26 cellular contexts compared by ENCODE assay signal in genomic region chr1:165888552-165888920, GRCh38.
DNase-seq lines count a peak whose midpoint lies in the region; ATAC-seq, FAIRE-seq and TF ChIP-seq lines count a peak whose summit lies in the region.
"Had no signal": no experiment of that assay in that cellular context is flagged by ENCODE, and none has a peak within 500 bp of the region (broad histone marks: within the 10 kb centered on the region; RNA-seq: fewer than 3 reads in every experiment).

No MANE protein-coding gene starts in this region.

- POLR2A ChIA-PET in MCF 10A (lab: Yijun Ruan, JAX) (interaction anchor here (1.0 to 1.3 kb wide), 2 partner anchors 11 to 16 kb away, joined by 4 read pairs; no protein-coding TSS in a partner anchor), K562 (lab: Yijun Ruan, JAX) (no interaction called here)

- TF ChIP-seq POLR2A in K562 (conservative IDR thresholded peaks at IDR 0.05): no peak

- no peaks in the 10 kb centered on the region for H3K9me3 Mint-ChIP-seq in MCF 10A (ENCODE audit: unreplicated experiment)
- peaks cover 10% of the 10 kb centered on the region for H3K9me3 Mint-ChIP-seq in nephron progenitor cell
- H3K9me3 Mint-ChIP-seq: CD8-positive, alpha-beta memory T cell had no signal

- dilution Hi-C loops in mammary epithelial cell (cut with HindIII; ENCODE audit: low sequenced_read_pairs): no loop called here

- no peak for FAIRE-seq in K562 (lab: Jason Lieb, UNC)
- FAIRE-seq: H1 had no signal

- H3K4me3 ChIP-seq in mammary epithelial cell (replicated peaks in 1 of 3; ENCODE audit: insufficient read depth in 1 of 3, low read depth in 2 of 3, low read length in 3 of 3) (no peak overlapping the region), K562 (no peak overlapping the region), left lung (no peak overlapping the region)
- H3K4me3 ChIP-seq: SJCRH30 had no signal

- H3K4me1 ChIP-seq in mammary epithelial cell (ENCODE audit: insufficient read depth, low read length) (peaks cover 20% of the 10 kb centered on the region), K562 (replicated peaks in 1 of 2; ENCODE audit: control insufficient read depth in 2 of 2, insufficient read depth in 2 of 2, low read length in 2 of 2) (no peaks in the 10 kb centered on the region; a peak in 1 of 5 replicates), left lung (peaks cover 0 to 15% of the 10 kb centered on the region in 2 donors)

- no peak overlapping the region for H3K4me3 Mint-ChIP-seq in MCF 10A (ENCODE audit: unreplicated experiment)
- H3K4me3 Mint-ChIP-seq in nephron progenitor cell: no peak overlapping the region
- H3K4me3 Mint-ChIP-seq: CD8-positive, alpha-beta memory T cell had no signal

- TF ChIP-seq EP300 in K562 (IDR thresholded peaks at IDR 0.05; ENCODE audit: low read length): no peak

- peak overlapping the region; percentile 64 for H3K27ac Mint-ChIP-seq in MCF 10A (ENCODE audit: low read depth, unreplicated experiment)
- peak overlapping the region; percentile 44 for H3K27ac Mint-ChIP-seq in nephron progenitor cell

- ATAC-seq in K562 (no peak), left lung (no peak), HG02852 (IDR thresholded peaks at IDR 0.05; ENCODE audit: unreplicated experiment) (no peak)
- ATAC-seq: HCT116, Panc1 had no signal

- H3K4me1 Mint-ChIP-seq in MCF 10A (ENCODE audit: insufficient read depth, unreplicated experiment) (peaks cover 62% of the 10 kb centered on the region), nephron progenitor cell (peaks cover 25% of the 10 kb centered on the region)

- BruUV-seq in MCF 10A (replicated peaks; lab: Mats Ljungman, UMichigan) (no TSS peak), mammary epithelial cell (replicated peaks; lab: Mats Ljungman, UMichigan) (no TSS peak), K562 (replicated peaks; lab: Mats Ljungman, UMichigan) (no TSS peak)

- no peak for TF ChIP-seq RAD21 in K562 (CRISPR knock-in tag; conservative IDR thresholded peaks at IDR 0.05 in 1 of 2, IDR thresholded peaks at IDR 0.05 in 1 of 2)

- H3K36me3 ChIP-seq in mammary epithelial cell (ENCODE audit: insufficient read depth, low read length) (peaks cover 14% of the 10 kb centered on the region), K562 (ENCODE audit: control insufficient read depth, insufficient read depth, low read length) (peaks cover 40% of the 10 kb centered on the region), left lung (peaks cover 0 to 28% of the 10 kb centered on the region in 2 donors)

- no peak overlapping the region for H3K9ac ChIP-seq in mammary epithelial cell (ENCODE audit: insufficient read depth, low read length)
- no peak overlapping the region for H3K9ac ChIP-seq in K562 (ENCODE audit: insufficient read depth in 1 of 2, low read depth in 2 of 2, low read length in 2 of 2)

- H4K20me1 ChIP-seq in mammary epithelial cell (ENCODE audit: insufficient read depth, low read length): peaks cover 2% of the 10 kb centered on the region
- peaks cover 31% of the 10 kb centered on the region; the same call in 1 of the 2 replicates for H4K20me1 ChIP-seq in K562 (replicated peaks; ENCODE audit: control insufficient read depth, insufficient read depth, low read length)

- H3K27me3 Mint-ChIP-seq in MCF 10A (ENCODE audit: insufficient read depth, unreplicated experiment) (no peaks in the 10 kb centered on the region), nephron progenitor cell (ENCODE audit: low read depth, poor library complexity) (no peaks in the 10 kb centered on the region)

- WGBS in mammary epithelial cell (ENCODE audit: low coverage, missing lambda C conversion rate): 100% methylated on average over 4 of the region's 4 CpGs
- WGBS in K562 (ENCODE audit: insufficient coverage, low coverage, missing lambda C conversion rate): 88% methylated on average over 3 of the region's 4 CpGs

- TF ChIP-seq CTCF in MCF 10A (IDR thresholded peaks at IDR 0.05; ENCODE audit: unreplicated experiment) (no peak), mammary epithelial cell (conservative IDR thresholded peaks at IDR 0.05 in 1 of 2, IDR thresholded peaks at IDR 0.05 in 1 of 2; ENCODE audit: extremely low read depth in 1 of 2, insufficient read depth in 1 of 2, low read depth in 1 of 2, low read length in 2 of 2) (no peak), K562 (IDR thresholded peaks at IDR 0.05 in 2 of 3, conservative IDR thresholded peaks at IDR 0.05 in 1 of 3; ENCODE audit: insufficient read depth in 2 of 3, low read depth in 1 of 3, low read length in 3 of 3) (no peak), nephron progenitor cell (IDR thresholded peaks at IDR 0.05) (no peak), left lung (IDR thresholded peaks at IDR 0.05) (no peak)

- H3K9me3 ChIP-seq in mammary epithelial cell (replicated peaks; ENCODE audit: insufficient read depth, low read length) (no peaks in the 10 kb centered on the region), K562 (replicated peaks; ENCODE audit: control insufficient read depth, insufficient read depth, low read depth, low read length) (no peaks in the 10 kb centered on the region), left lung (no peaks in the 10 kb centered on the region)
- H3K9me3 ChIP-seq: SJCRH30 had no signal

- H3K36me3 Mint-ChIP-seq in MCF 10A (ENCODE audit: insufficient read depth, unreplicated experiment) (peaks cover 24% of the 10 kb centered on the region), nephron progenitor cell (ENCODE audit: low read depth) (peaks cover 45% of the 10 kb centered on the region)

- in situ Hi-C loops in mammary epithelial cell (cut with MboI; ENCODE audit: low sequenced_read_pairs in 2 of 2) (no loop called here), K562 (cut with MboI) (no loop called here)

- DNase-seq in MCF 10A (ENCODE audit: unreplicated experiment) (no peak), mammary epithelial cell (no peak), K562 (ENCODE audit: extremely low read depth in 1 of 4, low spot score in 3 of 4) (no peak), nephron progenitor cell (no peak), left lung (no peak), DMS114 treated with DMSO at 0.1 percent for 48 hours (lab: John Stamatoyannopoulos, UW; ENCODE audit: unreplicated experiment) (no peak)
- DNase-seq in activated CD4-positive, alpha-beta T cell treated with anti-CD3 and anti-CD28 coated beads for 48 hours: no peak
- DNase-seq: AML-193; C1 segment of cervical spinal cord; CD8-positive, alpha-beta memory T cell; EL; GF-D8; KG1; MV-4-11; NCI-H1105 treated with DMSO at 0.1 percent for 48 hours; NCI-H2029 treated with DMSO at 0.1 percent for 48 hours; NCI-H226; NCI-H510A treated with DMSO at 0.1 percent for 48 hours; NCI-H748 treated with DMSO at 0.1 percent for 48 hours; NK-92 treated with Interleukin-12 subunit alpha and Interleukin-12 subunit beta, amount 100 ng/mL, for 24 hours; SJCRH30 had no signal

- no peaks in the 10 kb centered on the region for H3K27me3 ChIP-seq in mammary epithelial cell (ENCODE audit: insufficient read depth, low read length)
- H3K27me3 ChIP-seq in K562 (ENCODE audit: control insufficient read depth in 2 of 2, insufficient read depth in 2 of 2, low read length in 2 of 2): no peaks in the 10 kb centered on the region
- H3K27me3 ChIP-seq in left lung: no peaks in the 10 kb centered on the region
- H3K27me3 ChIP-seq: SJCRH30 had no signal

- CTCF ChIA-PET in MCF 10A (lab: Yijun Ruan, JAX) (interaction anchor here (0.6 to 1.8 kb wide), 4 partner anchors 15 to 40 kb away, joined by 3 to 16 read pairs (median 4); no protein-coding TSS in a partner anchor), mammary epithelial cell (lab: Charles Lee; ENCODE audit: low non-redundant PET) (no interaction called here), K562 (lab: Yijun Ruan, JAX; ENCODE audit: low intra/inter-chr PET ratio) (no interaction called here)

- H3K4me2 ChIP-seq in mammary epithelial cell (ENCODE audit: insufficient read depth, low read depth, low read length): no peak overlapping the region
- H3K4me2 ChIP-seq in K562 (ENCODE audit: insufficient read depth, low read length): no peak overlapping the region

- H3K27ac ChIP-seq in mammary epithelial cell (ENCODE audit: insufficient read depth, low read depth, low read length) (no peak overlapping the region), K562 (ENCODE audit: extremely low read depth, low read depth, low read length) (no peak overlapping the region), left lung (no peak overlapping the region)
- H3K27ac ChIP-seq: HL-60, SJCRH30 had no signal

- no peak overlapping the region for H2AFZ ChIP-seq in mammary epithelial cell (ENCODE audit: low read depth, low read length)
- H2AFZ ChIP-seq in K562 (ENCODE audit: low read depth, low read length): no peak overlapping the region

- H3K79me2 ChIP-seq in mammary epithelial cell (ENCODE audit: insufficient read depth, low read length) (peaks cover 84% of the 10 kb centered on the region), K562 (ENCODE audit: control insufficient read depth, insufficient read depth, low read length) (peaks cover 66% of the 10 kb centered on the region)

- H3K9me1 ChIP-seq in K562 (ENCODE audit: control insufficient read depth, insufficient read depth, low read length): peaks cover 3% of the 10 kb centered on the region

- intact Hi-C loops in MCF 10A (cut with micrococcal nuclease): no loop called here
- intact Hi-C loops in mammary epithelial cell (cut with micrococcal nuclease): no loop called here
- intact Hi-C loops in K562 (cut with micrococcal nuclease): no loop called here
- intact Hi-C loops in left lung (cut with DNase I): no loop called here
